11 cellular contexts compared by ENCODE assay signal in the genomic region with DNA sequence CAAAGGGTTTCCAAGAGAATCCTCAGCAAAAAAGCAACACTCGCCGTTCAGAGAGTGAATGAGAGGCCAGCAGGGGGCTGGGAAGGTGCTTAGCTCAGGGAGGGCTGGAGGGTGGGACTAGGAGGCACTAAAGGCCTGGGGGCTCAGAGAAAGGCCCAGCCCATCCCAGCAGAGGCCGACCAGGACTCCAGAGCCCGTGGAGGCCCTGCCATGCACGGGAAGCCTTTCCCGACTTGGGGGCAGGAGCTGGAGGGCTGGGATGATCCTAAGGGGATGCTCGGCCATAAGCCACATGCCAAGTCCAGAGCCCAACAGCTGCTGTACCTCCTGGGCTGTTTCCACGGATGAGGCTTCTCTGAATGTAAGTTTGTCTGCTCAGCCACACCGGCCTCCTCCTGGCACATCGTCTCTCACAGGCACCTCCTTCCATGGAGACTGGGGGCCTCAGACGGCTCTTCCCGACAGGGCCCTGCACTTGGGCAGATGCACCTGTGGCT. TPM values are rescaled to one million over a fixed set of nuclear protein-coding genes. Genes with fewer than 3 reads are reported as not detected.
DNase-seq lines count a peak whose midpoint lies in the region; ATAC-seq lines count a peak whose summit lies in the region.
"Had no signal": no experiment of that assay in that cellular context is flagged by ENCODE, and none has a peak within 500 bp of the region (broad histone marks: within the 10 kb centered on the region; RNA-seq: fewer than 3 reads in every experiment).

No MANE protein-coding gene starts in this region.

- H3K36me3 ChIP-seq in skeletal muscle tissue (ENCODE audit: control insufficient read depth in 3 of 3, insufficient read depth in 3 of 3, low read length in 3 of 3), result peaks cover 0 to 5% (median 0%) of the 10 kb centered on the region in 3 donors
- H3K36me3 ChIP-seq: breast epithelium had no signal

- H3K9me3 ChIP-seq in skeletal muscle tissue (ENCODE audit: control insufficient read depth in 3 of 3, low read length in 3 of 3), result no peaks in the 10 kb centered on the region
- H3K9me3 ChIP-seq: breast epithelium, gastroesophageal sphincter had no signal

- peak overlapping the region in 1 of 3 donors; percentile 16 for H3K4me3 ChIP-seq in skeletal muscle tissue (ENCODE audit: low read length in 3 of 3)
- H3K4me3 ChIP-seq: breast epithelium, gastroesophageal sphincter had no signal

- CTCF ChIA-PET in activated CD8-positive, alpha-beta T cell treated with anti-CD3 and anti-CD28 coated beads, Interleukin-2, amount 10 ng/mL, durations not matched to agents 7 days and 5 days (lab: Charles Lee), result interaction anchor here (1.0 to 2.8 kb wide), 3 partner anchors 17 to 116 kb away, joined by 3 to 22 read pairs (median 10); no protein-coding TSS in a partner anchor

- H3K4me1 Mint-ChIP-seq in T-helper 2 cell treated with Interferon-gamma antibody and Interleukin-4, amounts not matched to agents 5 μg/mL and 100 μg/mL, for 36 hours (ENCODE audit: low read depth), result peaks cover 30% of the 10 kb centered on the region
- peaks cover 62% of the 10 kb centered on the region for H3K4me1 Mint-ChIP-seq in activated CD8-positive, alpha-beta T cell treated with anti-CD3 and anti-CD28 coated beads, Interleukin-2, amount 10 ng/mL, durations not matched to agents 7 days and 5 days (ENCODE audit: low read depth)
- H3K4me1 Mint-ChIP-seq in immature natural killer cell, result peaks cover 81 to 82% of the 10 kb centered on the region in 2 donors

- no peaks in the 10 kb centered on the region for H3K9me3 Mint-ChIP-seq in T-helper 2 cell treated with Interferon-gamma antibody and Interleukin-4, amounts not matched to agents 5 μg/mL and 100 μg/mL, for 36 hours
- no peaks in the 10 kb centered on the region for H3K9me3 Mint-ChIP-seq in activated CD8-positive, alpha-beta T cell treated with anti-CD3 and anti-CD28 coated beads, Interleukin-2, amount 10 ng/mL, durations not matched to agents 7 days and 5 days (ENCODE audit: insufficient read depth)
- peaks cover 0 to 6% (median 0%) of the 10 kb centered on the region in 6 donors for H3K9me3 Mint-ChIP-seq in immature natural killer cell
- H3K9me3 Mint-ChIP-seq: activated B cell treated with CpG ODN at 0.5 μM for 24 hours had no signal

- DNase-seq in T-helper 2 cell treated with Interferon-gamma antibody and Interleukin-4, amounts not matched to agents 5 μg/mL and 100 μg/mL, for 36 hours (ENCODE audit: low spot score), result no peak
- DNase-seq in T-helper 2 cell (no peak), immature natural killer cell (no peak), NCI-H774 (lab: John Stamatoyannopoulos, UW) (no peak)
- DNase-seq in activated CD8-positive, alpha-beta T cell treated with anti-CD3 and anti-CD28 coated beads, Interleukin-2, amount 10 ng/mL, durations not matched to agents 7 days and 5 days, result no peak
- DNase-seq: activated B cell treated with CpG ODN at 0.5 μM for 24 hours had no signal

- H3K9ac ChIP-seq in skeletal muscle tissue (ENCODE audit: low read depth in 1 of 3, low read length in 3 of 3), result peak overlapping the region; percentile 32 to 76 (median 40)

- peak overlapping the region; percentile 47 for H3K27ac Mint-ChIP-seq in T-helper 2 cell treated with Interferon-gamma antibody and Interleukin-4, amounts not matched to agents 5 μg/mL and 100 μg/mL, for 36 hours
- peak overlapping the region; percentile 39 for H3K27ac Mint-ChIP-seq in activated CD8-positive, alpha-beta T cell treated with anti-CD3 and anti-CD28 coated beads, Interleukin-2, amount 10 ng/mL, durations not matched to agents 7 days and 5 days
- peak overlapping the region; percentile 86 to 92 (median 90) for H3K27ac Mint-ChIP-seq in immature natural killer cell
- H3K27ac Mint-ChIP-seq: activated B cell treated with CpG ODN at 0.5 μM for 24 hours had no signal

- ATAC-seq in activated CD8-positive, alpha-beta T cell treated with anti-CD3 and anti-CD28 coated beads, Interleukin-2, amount 10 ng/mL, durations not matched to agents 7 days and 5 days, result no peak
- ATAC-seq in GM21529 (IDR thresholded peaks at IDR 0.05; ENCODE audit: unreplicated experiment), result no peak
- ATAC-seq in HG02623 (IDR thresholded peaks at IDR 0.05; ENCODE audit: unreplicated experiment), result no peak
- ATAC-seq: gastroesophageal sphincter had no signal

- H3K27ac ChIP-seq in skeletal muscle tissue (ENCODE audit: low read depth, low read length), result peak overlapping the region; percentile 62
- H3K27ac ChIP-seq: breast epithelium had no signal

- no peaks in the 10 kb centered on the region for H3K27me3 ChIP-seq in skeletal muscle tissue (ENCODE audit: control insufficient read depth in 3 of 3, insufficient read depth in 3 of 3, low read length in 3 of 3)
- H3K27me3 ChIP-seq: breast epithelium, gastroesophageal sphincter had no signal

- POLR2A ChIA-PET in activated CD8-positive, alpha-beta T cell treated with anti-CD3 and anti-CD28 coated beads, Interleukin-2, amount 10 ng/mL, durations not matched to agents 7 days and 5 days (lab: Charles Lee), result interaction anchor here (2.1 kb wide), 1 partner anchor 47 kb away, joined by 9 read pairs; no protein-coding TSS in a partner anchor

- no peak overlapping the region for H3K4me3 Mint-ChIP-seq in T-helper 2 cell treated with Interferon-gamma antibody and Interleukin-4, amounts not matched to agents 5 μg/mL and 100 μg/mL, for 36 hours
- H3K4me3 Mint-ChIP-seq in activated CD8-positive, alpha-beta T cell treated with anti-CD3 and anti-CD28 coated beads, Interleukin-2, amount 10 ng/mL, durations not matched to agents 7 days and 5 days, result no peak overlapping the region
- peak overlapping the region; percentile 13 to 49 (median 35) for H3K4me3 Mint-ChIP-seq in immature natural killer cell
- H3K4me3 Mint-ChIP-seq: activated B cell treated with CpG ODN at 0.5 μM for 24 hours had no signal

- peaks cover 51 to 82% (median 56%) of the 10 kb centered on the region in 3 donors for H3K4me1 ChIP-seq in skeletal muscle tissue (ENCODE audit: control insufficient read depth in 3 of 3, insufficient read depth in 3 of 3, low read length in 3 of 3)
- H3K4me1 ChIP-seq: breast epithelium had no signal

- no peaks in the 10 kb centered on the region for H3K27me3 Mint-ChIP-seq in T-helper 2 cell treated with Interferon-gamma antibody and Interleukin-4, amounts not matched to agents 5 μg/mL and 100 μg/mL, for 36 hours (ENCODE audit: low read depth)
- no peaks in the 10 kb centered on the region for H3K27me3 Mint-ChIP-seq in activated CD8-positive, alpha-beta T cell treated with anti-CD3 and anti-CD28 coated beads, Interleukin-2, amount 10 ng/mL, durations not matched to agents 7 days and 5 days (ENCODE audit: low read depth)
- H3K27me3 Mint-ChIP-seq in immature natural killer cell (ENCODE audit: low read depth in 3 of 3), result peaks cover 56 to 78% (median 69%) of the 10 kb centered on the region in 3 donors
- H3K27me3 Mint-ChIP-seq: activated B cell treated with CpG ODN at 0.5 μM for 24 hours had no signal

- peaks cover 46% of the 10 kb centered on the region for H3K36me3 Mint-ChIP-seq in T-helper 2 cell treated with Interferon-gamma antibody and Interleukin-4, amounts not matched to agents 5 μg/mL and 100 μg/mL, for 36 hours (ENCODE audit: low read depth)
- H3K36me3 Mint-ChIP-seq in activated CD8-positive, alpha-beta T cell treated with anti-CD3 and anti-CD28 coated beads, Interleukin-2, amount 10 ng/mL, durations not matched to agents 7 days and 5 days (ENCODE audit: low read depth), result peaks cover 28% of the 10 kb centered on the region
- H3K36me3 Mint-ChIP-seq in immature natural killer cell, result peaks cover 14 to 39% (median 22%) of the 10 kb centered on the region in 3 donors

RNA-seq across cellular contexts. Expression of gene RASA3, which starts 19.5 kb away (rescaled TPM):
- 10 to 100 TPM; 36.9 to 39.3 TPM for total RNA-seq in activated CD8-positive, alpha-beta T cell treated with anti-CD3 and anti-CD28 coated beads, Interleukin-2, amount 10 ng/mL, durations not matched to agents 7 days and 5 days
- 100 to 1,000 TPM in 1 of 3 donors, 10 to 100 TPM in 2; 37.4 to 153 (median 64.8) TPM for polyA plus RNA-seq in immature natural killer cell
- total RNA-seq in skeletal muscle tissue, result 14.1 TPM

Comparison
In these comparisons a context has a peak if more than half of its experiments do, and no peak if none do; other contexts are left out.
1. H3K27ac Mint-ChIP-seq: peak in every context shown above with its lines; median percentile 90 in immature natural killer cell; 47 in T-helper 2 cell treated with Interferon-gamma antibody and Interleukin-4, amounts not matched to agents 5 μg/mL and 100 μg/mL, for 36 hours; 39 in activated CD8-positive, alpha-beta T cell treated with anti-CD3 and anti-CD28 coated beads, Interleukin-2, amount 10 ng/mL, durations not matched to agents 7 days and 5 days.
2. H3K4me3 Mint-ChIP-seq: peak in immature natural killer cell (5 of 5); none in T-helper 2 cell treated with Interferon-gamma antibody and Interleukin-4, amounts not matched to agents 5 μg/mL and 100 μg/mL, for 36 hours (single experiment) and activated CD8-positive, alpha-beta T cell treated with anti-CD3 and anti-CD28 coated beads, Interleukin-2, amount 10 ng/mL, durations not matched to agents 7 days and 5 days (single experiment).